Comparison of ENCODE assay signal across 16 cellular contexts in genomic region chr22:18103527-18104269, GRCh38. TPM values are rescaled to one million over a fixed set of nuclear protein-coding genes. Genes with fewer than 3 reads are reported as not detected.
A peak's percentile ranks its signal among the peaks of the same experiment; 100 is the strongest.
DNase-seq lines count a peak whose midpoint lies in the region; ATAC-seq and TF ChIP-seq lines count a peak whose summit lies in the region.
"Had no signal": no experiment of that assay in that cellular context is flagged by ENCODE, and none has a peak within 500 bp of the region (broad histone marks: within the 10 kb centered on the region; RNA-seq: fewer than 3 reads in every experiment).

No MANE protein-coding gene starts in this region.

- peaks cover 64% of the 10 kb centered on the region for H3K36me3 Mint-ChIP-seq in activated CD4-positive, alpha-beta memory T cell treated with anti-CD3 and anti-CD28 coated beads for 36 hours
- H3K36me3 Mint-ChIP-seq in activated CD4-positive, alpha-beta memory T cell treated with anti-CD3 and anti-CD28 coated beads, Interleukin-2, amount 10 ng/mL, durations not matched to agents 7 days and 5 days (ENCODE audit: low read depth), result peaks cover 52% of the 10 kb centered on the region
- H3K36me3 Mint-ChIP-seq in activated naive CD4-positive, alpha-beta T cell treated with anti-CD3 and anti-CD28 coated beads, Interleukin-2, amount 50 U/mL, for 72 hours, result peaks cover 40 to 78% of the 10 kb centered on the region in 2 donors
- peaks cover 53% of the 10 kb centered on the region for H3K36me3 Mint-ChIP-seq in CD8-positive, alpha-beta T cell

- CTCF ChIA-PET in activated CD4-positive, alpha-beta memory T cell treated with anti-CD3 and anti-CD28 coated beads for 36 hours (lab: Charles Lee), result interaction anchor here (1.3 kb wide), 1 partner anchor 27 kb away, joined by 5 read pairs; no protein-coding TSS in a partner anchor
- CTCF ChIA-PET in activated CD4-positive, alpha-beta memory T cell treated with anti-CD3 and anti-CD28 coated beads, Interleukin-2, amount 10 ng/mL, durations not matched to agents 7 days and 5 days (lab: Charles Lee), result no interaction called here
- CTCF ChIA-PET in CD8-positive, alpha-beta T cell (lab: Charles Lee), result no interaction called here

- intact Hi-C loops in activated CD4-positive, alpha-beta memory T cell treated with anti-CD3 and anti-CD28 coated beads for 36 hours (cut with micrococcal nuclease), result no loop called here
- intact Hi-C loops in CD8-positive, alpha-beta T cell (cut with DNase I, micrococcal nuclease), result no loop called here
- intact Hi-C loops in posterior vena cava (cut with DNase I), result no loop called here

- no peak overlapping the region for H3K4me3 Mint-ChIP-seq in activated CD4-positive, alpha-beta memory T cell treated with anti-CD3 and anti-CD28 coated beads for 36 hours
- no peak overlapping the region for H3K4me3 Mint-ChIP-seq in activated CD4-positive, alpha-beta memory T cell treated with anti-CD3 and anti-CD28 coated beads, Interleukin-2, amount 10 ng/mL, durations not matched to agents 7 days and 5 days
- H3K4me3 Mint-ChIP-seq in CD8-positive, alpha-beta T cell, result no peak overlapping the region
- H3K4me3 Mint-ChIP-seq: CD8-positive, alpha-beta memory T cell had no signal

- peak; percentile 82 to 87 for ATAC-seq in activated naive CD4-positive, alpha-beta T cell treated with anti-CD3 and anti-CD28 coated beads, Interleukin-2, amount 50 U/mL, for 72 hours
- no peak for ATAC-seq in gastroesophageal sphincter
- ATAC-seq in CD8-positive, alpha-beta T cell, result no peak

- no peak for TF ChIP-seq EP300 in gastroesophageal sphincter (IDR thresholded peaks at IDR 0.05)

- no peaks in the 10 kb centered on the region for H3K4me1 ChIP-seq in gastroesophageal sphincter
- no peaks in the 10 kb centered on the region for H3K4me1 ChIP-seq in CD8-positive, alpha-beta T cell (ENCODE audit: insufficient read depth, low read length)
- H3K4me1 ChIP-seq: adrenal gland, SJCRH30 had no signal

- peaks cover 0 to 14% of the 10 kb centered on the region in 2 donors for H3K36me3 ChIP-seq in gastroesophageal sphincter
- H3K36me3 ChIP-seq in CD8-positive, alpha-beta T cell (ENCODE audit: insufficient read depth, low read length), result no peaks in the 10 kb centered on the region
- H3K36me3 ChIP-seq: adrenal gland, SJCRH30 had no signal

- H3K9me3 ChIP-seq in gastroesophageal sphincter, result no peaks in the 10 kb centered on the region
- H3K9me3 ChIP-seq in CD8-positive, alpha-beta T cell (ENCODE audit: low read length), result no peaks in the 10 kb centered on the region
- H3K9me3 ChIP-seq: adrenal gland, SJCRH30 had no signal

- peaks cover 48% of the 10 kb centered on the region for H3K4me1 Mint-ChIP-seq in activated CD4-positive, alpha-beta memory T cell treated with anti-CD3 and anti-CD28 coated beads for 36 hours (ENCODE audit: low read depth)
- H3K4me1 Mint-ChIP-seq in activated CD4-positive, alpha-beta memory T cell treated with anti-CD3 and anti-CD28 coated beads, Interleukin-2, amount 10 ng/mL, durations not matched to agents 7 days and 5 days, result peaks cover 9% of the 10 kb centered on the region
- H3K4me1 Mint-ChIP-seq in CD8-positive, alpha-beta T cell (ENCODE audit: low read depth), result no peaks in the 10 kb centered on the region
- H3K4me1 Mint-ChIP-seq: CD8-positive, alpha-beta memory T cell had no signal

- no peak for TF ChIP-seq POLR2A in gastroesophageal sphincter (IDR thresholded peaks at IDR 0.05)

- no peak overlapping the region for H3K27ac ChIP-seq in gastroesophageal sphincter
- no peak overlapping the region for H3K27ac ChIP-seq in CD8-positive, alpha-beta T cell (ENCODE audit: low read depth, low read length)
- H3K27ac ChIP-seq: adrenal gland, SJCRH30 had no signal

- H3K27me3 ChIP-seq in gastroesophageal sphincter, result no peaks in the 10 kb centered on the region
- H3K27me3 ChIP-seq in CD8-positive, alpha-beta T cell (ENCODE audit: insufficient read depth, low read length), result no peaks in the 10 kb centered on the region
- H3K27me3 ChIP-seq: adrenal gland, SJCRH30 had no signal

- TF ChIP-seq CTCF in GM12865 (IDR thresholded peaks at IDR 0.05; ENCODE audit: insufficient read depth, low read depth, low read length, missing control alignments) (no peak), gastroesophageal sphincter (IDR thresholded peaks at IDR 0.05) (no peak)
- no peak for TF ChIP-seq CTCF in CD8-positive, alpha-beta T cell (IDR thresholded peaks at IDR 0.05)

- H3K27me3 Mint-ChIP-seq in activated CD4-positive, alpha-beta memory T cell treated with anti-CD3 and anti-CD28 coated beads for 36 hours, result peaks cover 6% of the 10 kb centered on the region
- peaks cover 9% of the 10 kb centered on the region for H3K27me3 Mint-ChIP-seq in activated CD4-positive, alpha-beta memory T cell treated with anti-CD3 and anti-CD28 coated beads, Interleukin-2, amount 10 ng/mL, durations not matched to agents 7 days and 5 days
- peaks cover 15% of the 10 kb centered on the region for H3K27me3 Mint-ChIP-seq in CD8-positive, alpha-beta T cell (ENCODE audit: low read depth)

- peak overlapping the region; percentile 63 for H3K27ac Mint-ChIP-seq in activated CD4-positive, alpha-beta memory T cell treated with anti-CD3 and anti-CD28 coated beads for 36 hours
- no peak overlapping the region for H3K27ac Mint-ChIP-seq in activated CD4-positive, alpha-beta memory T cell treated with anti-CD3 and anti-CD28 coated beads, Interleukin-2, amount 10 ng/mL, durations not matched to agents 7 days and 5 days
- H3K27ac Mint-ChIP-seq in activated naive CD4-positive, alpha-beta T cell treated with anti-CD3 and anti-CD28 coated beads, Interleukin-2, amount 50 U/mL, for 72 hours, result peak overlapping the region; percentile 53 to 83
- no peak overlapping the region for H3K27ac Mint-ChIP-seq in CD8-positive, alpha-beta T cell

- no peak overlapping the region for H3K4me3 ChIP-seq in GM12865 (ENCODE audit: low read depth, low read length)
- no peak overlapping the region for H3K4me3 ChIP-seq in gastroesophageal sphincter
- no peak overlapping the region for H3K4me3 ChIP-seq in CD8-positive, alpha-beta T cell (ENCODE audit: low read depth, low read length)
- H3K4me3 ChIP-seq: adrenal gland, SJCRH30 had no signal

- POLR2A ChIA-PET in activated CD4-positive, alpha-beta memory T cell treated with anti-CD3 and anti-CD28 coated beads for 36 hours (lab: Charles Lee), result interaction anchor here (0.6 kb wide), 1 partner anchor 868 kb away, joined by 3 read pairs; no protein-coding TSS in a partner anchor
- POLR2A ChIA-PET in activated CD4-positive, alpha-beta memory T cell treated with anti-CD3 and anti-CD28 coated beads, Interleukin-2, amount 10 ng/mL, durations not matched to agents 7 days and 5 days (lab: Charles Lee), result no interaction called here
- POLR2A ChIA-PET in CD8-positive, alpha-beta T cell (lab: Charles Lee), result no interaction called here

- DNase-seq in activated CD4-positive, alpha-beta memory T cell treated with anti-CD3 and anti-CD28 coated beads for 36 hours, result peak; percentile 43
- DNase-seq in activated CD4-positive, alpha-beta memory T cell treated with anti-CD3 and anti-CD28 coated beads, Interleukin-2, amount 10 ng/mL, durations not matched to agents 7 days and 5 days, result no peak
- peak; percentile 58 for DNase-seq in GM12865 (ENCODE audit: low read depth)
- DNase-seq in activated naive CD4-positive, alpha-beta T cell treated with anti-CD3 and anti-CD28 coated beads, Interleukin-2, amount 50 U/mL, for 72 hours (ENCODE audit: low spot score in 2 of 2), result no peak
- DNase-seq in myocyte (ENCODE audit: low read depth), result peak; percentile 70
- no peak for DNase-seq in CD8-positive, alpha-beta T cell
- no peak for DNase-seq in posterior vena cava (ENCODE audit: low spot score)
- DNase-seq: adrenal gland; CD8-positive, alpha-beta memory T cell; cerebellar nuclear complex; H7; mammary epithelial cell; retina; T-helper 9 cell had no signal

- 94 to 98% methylated on average over 9 to 11 of the region's 14 CpGs for WGBS in gastroesophageal sphincter (ENCODE audit: low coverage in 1 of 2), 2 donors

- H3K9me3 Mint-ChIP-seq in activated CD4-positive, alpha-beta memory T cell treated with anti-CD3 and anti-CD28 coated beads for 36 hours, result peaks cover 38% of the 10 kb centered on the region
- H3K9me3 Mint-ChIP-seq in activated CD4-positive, alpha-beta memory T cell treated with anti-CD3 and anti-CD28 coated beads, Interleukin-2, amount 10 ng/mL, durations not matched to agents 7 days and 5 days, result peaks cover 27% of the 10 kb centered on the region
- H3K9me3 Mint-ChIP-seq in activated naive CD4-positive, alpha-beta T cell treated with anti-CD3 and anti-CD28 coated beads, Interleukin-2, amount 50 U/mL, for 72 hours, result peaks cover 3 to 19% of the 10 kb centered on the region in 2 donors
- H3K9me3 Mint-ChIP-seq in CD8-positive, alpha-beta T cell, result no peaks in the 10 kb centered on the region

RNA-seq across cellular contexts. Expression of gene TUBA8, which starts 6.9 kb away (rescaled TPM):
- 1 to 10 TPM; 3.3 to 4.3 TPM for total RNA-seq in activated CD4-positive, alpha-beta memory T cell treated with anti-CD3 and anti-CD28 coated beads for 36 hours
- 1 to 10 TPM in 1 of 2 experiments, under 1 TPM in 1; 0.88 to 1.4 TPM for total RNA-seq in activated CD4-positive, alpha-beta memory T cell treated with anti-CD3 and anti-CD28 coated beads, Interleukin-2, amount 10 ng/mL, durations not matched to agents 7 days and 5 days
- 1 to 10 TPM; 1.1 to 1.6 TPM for total RNA-seq in activated naive CD4-positive, alpha-beta T cell treated with anti-CD3 and anti-CD28 coated beads, Interleukin-2, amount 50 U/mL, for 72 hours
- total RNA-seq in myocyte, result 12.6 and 20.9 TPM in 2 replicates
- polyA plus RNA-seq in myocyte (2012), result 36.8 TPM
- total RNA-seq in gastroesophageal sphincter, result 10 to 100 TPM in 2 of 4 donors, 1 to 10 TPM in 2; 1.3 to 12.9 (median 7.6) TPM
- total RNA-seq in CD8-positive, alpha-beta T cell, result 1 to 10 TPM; 1.3 to 1.4 TPM
- total RNA-seq in posterior vena cava, result 1 to 10 TPM; 2.3 to 2.8 TPM

RNA-seq across cellular contexts. Expression of gene PEX26, which starts 25.9 kb away (rescaled TPM):
- 10 to 100 TPM; 56.3 to 56.8 TPM for total RNA-seq in activated CD4-positive, alpha-beta memory T cell treated with anti-CD3 and anti-CD28 coated beads for 36 hours
- 10 to 100 TPM; 35.5 to 35.9 TPM for total RNA-seq in activated CD4-positive, alpha-beta memory T cell treated with anti-CD3 and anti-CD28 coated beads, Interleukin-2, amount 10 ng/mL, durations not matched to agents 7 days and 5 days
- total RNA-seq in activated naive CD4-positive, alpha-beta T cell treated with anti-CD3 and anti-CD28 coated beads, Interleukin-2, amount 50 U/mL, for 72 hours, result 10 to 100 TPM; 36.8 to 63.7 TPM
- total RNA-seq in myocyte, result 22.8 and 24.5 TPM in 2 replicates
- polyA plus RNA-seq in myocyte (2012), result 30.4 TPM
- 10 to 100 TPM; 19.5 to 34.9 (median 27.4) TPM for total RNA-seq in gastroesophageal sphincter
- total RNA-seq in CD8-positive, alpha-beta T cell, result 10 to 100 TPM; 22.5 to 23.0 TPM
- 10 to 100 TPM; 25.5 to 28.5 TPM for total RNA-seq in posterior vena cava

RNA-seq across cellular contexts. Expression of gene USP18, which starts 46.3 kb away (rescaled TPM):
- 10 to 100 TPM; 13.5 to 13.6 TPM for total RNA-seq in activated CD4-positive, alpha-beta memory T cell treated with anti-CD3 and anti-CD28 coated beads for 36 hours
- 10 to 100 TPM; 74.6 to 75.1 TPM for total RNA-seq in activated CD4-positive, alpha-beta memory T cell treated with anti-CD3 and anti-CD28 coated beads, Interleukin-2, amount 10 ng/mL, durations not matched to agents 7 days and 5 days
- total RNA-seq in activated naive CD4-positive, alpha-beta T cell treated with anti-CD3 and anti-CD28 coated beads, Interleukin-2, amount 50 U/mL, for 72 hours, result 10 to 100 TPM in 1 of 2 donors, 1 to 10 TPM in 1; 5.7 to 22.0 TPM
- total RNA-seq in myocyte (31.7 and 37.4 TPM in 2 replicates), gastroesophageal sphincter (1 to 10 TPM; 3.3 to 6.1 (median 4.3) TPM), posterior vena cava (1 to 10 TPM; 5.9 to 8.1 TPM)
- 14.8 TPM for polyA plus RNA-seq in myocyte (2012)
- total RNA-seq in CD8-positive, alpha-beta T cell, result 1 to 10 TPM; 2.0 to 2.9 TPM

Comparison
In these comparisons a context has a peak if more than half of its experiments do, and no peak if none do; other contexts are left out.
1. DNase-seq: peak in activated CD4-positive, alpha-beta memory T cell treated with anti-CD3 and anti-CD28 coated beads for 36 hours (single experiment), GM12865 (single experiment) and myocyte (single experiment); none in activated CD4-positive, alpha-beta memory T cell treated with anti-CD3 and anti-CD28 coated beads, Interleukin-2, amount 10 ng/mL, durations not matched to agents 7 days and 5 days (single experiment), activated naive CD4-positive, alpha-beta T cell treated with anti-CD3 and anti-CD28 coated beads, Interleukin-2, amount 50 U/mL, for 72 hours (0 of 2), CD8-positive, alpha-beta T cell (0 of 7) and posterior vena cava (single experiment).
2. H3K27ac Mint-ChIP-seq: peak in activated CD4-positive, alpha-beta memory T cell treated with anti-CD3 and anti-CD28 coated beads for 36 hours (single experiment) and activated naive CD4-positive, alpha-beta T cell treated with anti-CD3 and anti-CD28 coated beads, Interleukin-2, amount 50 U/mL, for 72 hours (2 of 2); none in activated CD4-positive, alpha-beta memory T cell treated with anti-CD3 and anti-CD28 coated beads, Interleukin-2, amount 10 ng/mL, durations not matched to agents 7 days and 5 days (single experiment) and CD8-positive, alpha-beta T cell (single experiment).
3. ATAC-seq: peak in activated naive CD4-positive, alpha-beta T cell treated with anti-CD3 and anti-CD28 coated beads, Interleukin-2, amount 50 U/mL, for 72 hours (2 of 2); none in gastroesophageal sphincter (single experiment) and CD8-positive, alpha-beta T cell (single experiment).